Comparison of ENCODE assay signal across 18 cellular contexts in genomic region chr6:127162808-127163207, GRCh38. TPM values are rescaled to one million over a fixed set of nuclear protein-coding genes. Genes with fewer than 3 reads are reported as not detected.
"Had no signal": no experiment of that assay in that cellular context is flagged by ENCODE, and none has a peak within 500 bp of the region (broad histone marks: within the 10 kb centered on the region; RNA-seq: fewer than 3 reads in every experiment).

No MANE protein-coding gene starts in this region.

- H3K27me3 ChIP-seq: hepatocyte, upper lobe of right lung had no signal

- H3K9me3 ChIP-seq: neutrophil, upper lobe of right lung had no signal

- H3K79me2 ChIP-seq: hepatocyte had no signal

- H3K4me1 ChIP-seq: upper lobe of right lung had no signal

- H3K27ac ChIP-seq: hepatocyte, neutrophil, upper lobe of right lung had no signal

- H3K4me3 ChIP-seq: hepatocyte, upper lobe of right lung had no signal

- H3K36me3 ChIP-seq: neutrophil, upper lobe of right lung had no signal

- H3K4me2 ChIP-seq: hepatocyte had no signal

- DNase-seq: activated CD4-positive, alpha-beta T cell treated with anti-CD3 and anti-CD28 coated beads, Interleukin-2, amount 50 U/mL, for 48 hours; activated CD8-positive, alpha-beta memory T cell treated with anti-CD3 and anti-CD28 coated beads, Interleukin-2, amount 10 ng/mL, durations not matched to agents 7 days and 5 days; activated effector memory CD4-positive, alpha-beta T cell treated with anti-CD3 and anti-CD28 coated beads, Interleukin-2, amount 50 U/mL, for 16 hours; activated naive CD8-positive, alpha-beta T cell treated with anti-CD3 and anti-CD28 coated beads for 36 hours; activated T-cell treated with anti-CD3 and anti-CD28 coated beads, Interleukin-2, amount 50 U/mL, for 24 hours; anterior cingulate cortex; kidney glomerular epithelial cell; midbrain; posterior cingulate gyrus; right cardiac atrium; SIG-M5; stimulated activated CD4-positive, alpha-beta T cell treated with anti-CD3 and anti-CD28 coated beads, Interleukin-4, amount 100 ng/mL, for 1 hour; stimulated activated CD8-positive, alpha-beta memory T cell treated with anti-CD3 and anti-CD28 coated beads, Interleukin-4, amount 100 ng/mL, for 48 hours; stimulated activated naive CD8-positive, alpha-beta T cell treated with anti-CD3 and anti-CD28 coated beads, Interleukin-15, Interleukin-2, amounts not matched to agents 100 U/mL and 50 U/mL, for 24 hours; upper lobe of right lung had no signal

RNA-seq across cellular contexts. Expression of gene RSPO3, which starts 44.3 kb away (rescaled TPM):
- total RNA-seq: activated CD8-positive, alpha-beta memory T cell treated with anti-CD3 and anti-CD28 coated beads, Interleukin-2, amount 10 ng/mL, durations not matched to agents 7 days and 5 days; activated naive CD8-positive, alpha-beta T cell treated with anti-CD3 and anti-CD28 coated beads for 36 hours; dermis microvascular lymphatic vessel endothelial cell had no signal
